In genomic region chr14:105092912-105093425, GRCh38 we compare ENCODE assay signal across 8 cellular contexts. TPM values are rescaled to one million over a fixed set of nuclear protein-coding genes. Genes with fewer than 3 reads are reported as not detected.
A peak's percentile ranks its signal among the peaks of the same experiment; 100 is the strongest.
DNase-seq lines count a peak whose midpoint lies in the region; ATAC-seq and TF ChIP-seq lines count a peak whose summit lies in the region.

No MANE protein-coding gene starts in this region.

- H3K9me3 ChIP-seq in lung (ENCODE audit: control insufficient read depth in 2 of 2, insufficient read depth in 1 of 2, low read length in 1 of 2), result no peaks in the 10 kb centered on the region

- 3 to 4% methylated on average over 37 to 46 of the region's 46 CpGs for WGBS in lung, 2 donors

- H3K4me3 ChIP-seq in GM12864 (ENCODE audit: low read depth, low read length), result peak overlapping the region; percentile 60
- H3K4me3 ChIP-seq in coronary artery, result peak overlapping the region; percentile 85
- peak overlapping the region; percentile 18 for H3K4me3 ChIP-seq in lung

- H3K4me1 ChIP-seq in lung (ENCODE audit: control insufficient read depth in 2 of 2, insufficient read depth in 2 of 2, low read length in 2 of 2), result peaks cover 0 to 26% of the 10 kb centered on the region in 2 donors

- H3K27ac ChIP-seq in coronary artery (peak overlapping the region; percentile 77 to 89), lung (ENCODE audit: low read depth in 1 of 2, low read length in 1 of 2) (peak overlapping the region; percentile 67 to 86)

- H3K27me3 ChIP-seq in lung (ENCODE audit: control insufficient read depth, insufficient read depth), result no peaks in the 10 kb centered on the region

- H3K36me3 ChIP-seq in lung (ENCODE audit: control insufficient read depth in 2 of 2, insufficient read depth in 2 of 2, low read length in 2 of 2), result no peaks in the 10 kb centered on the region

- DNase-seq in GM12864 (ENCODE audit: low read depth), result no peak
- peak; percentile 50 for DNase-seq in activated CD4-positive, alpha-beta T cell treated with anti-CD3 and anti-CD28 coated beads for 1 hour
- peak; percentile 79 for DNase-seq in coronary artery (ENCODE audit: low spot score)
- peak; percentile 64 for DNase-seq in lung (ENCODE audit: low spot score)
- DNase-seq in stimulated activated CD8-positive, alpha-beta memory T cell treated with anti-CD3 and anti-CD28 coated beads, Interleukin-4, amount 100 ng/mL, for 24 hours (ENCODE audit: low read depth), result peak; percentile 56
- no peak for DNase-seq in hippocampal formation (lab: John Stamatoyannopoulos, UW)

- ATAC-seq in HG03439 (IDR thresholded peaks at IDR 0.05; ENCODE audit: unreplicated experiment) (peak; percentile 7), lung (ENCODE audit: insufficient read depth, low FRiP score) (no peak), HG02623 (IDR thresholded peaks at IDR 0.05; ENCODE audit: unreplicated experiment) (no peak)

- TF ChIP-seq CTCF in GM12864 (IDR thresholded peaks at IDR 0.05; ENCODE audit: low read depth, low read length, missing control alignments) (no peak), coronary artery (IDR thresholded peaks at IDR 0.05) (no peak), lung (IDR thresholded peaks at IDR 0.05; ENCODE audit: control extremely low read depth, extremely low read depth) (no peak)

RNA-seq across cellular contexts. Expression of gene GPR132, which starts 27.7 kb away (rescaled TPM):
- 1 to 10 TPM; 4.4 to 6.9 TPM for total RNA-seq in lung
- 10 to 100 TPM in 1 of 2 donors, 1 to 10 TPM in 1; 2.3 to 19.5 TPM for polyA plus RNA-seq in lung

Comparison
In these comparisons a context has a peak if more than half of its experiments do, and no peak if none do; other contexts are left out.
1. DNase-seq: peak in activated CD4-positive, alpha-beta T cell treated with anti-CD3 and anti-CD28 coated beads for 1 hour (single experiment), coronary artery (single experiment), lung (single experiment) and stimulated activated CD8-positive, alpha-beta memory T cell treated with anti-CD3 and anti-CD28 coated beads, Interleukin-4, amount 100 ng/mL, for 24 hours (single experiment); none in GM12864 (single experiment) and hippocampal formation (0 of 2).
2. H3K4me3 ChIP-seq: peak in every context shown above with its lines; median percentile 85 in coronary artery; 60 in GM12864; 18 in lung.